Comparison of ENCODE assay signal across 1 cellular context in genomic region chr15:99371180-99372103, GRCh38.
TF ChIP-seq lines count a peak whose summit lies in the region.

No MANE protein-coding gene starts in this region.

TF ChIP-seq in K562, 482 proteins besides CTCF, POLR2A, EP300 and RAD21 (continued from another document):
- TF ChIP-seq CHD7 (IDR thresholded peaks at IDR 0.05; ENCODE audit: low read depth, low read length) (no peak), ARID2 (IDR thresholded peaks at IDR 0.05) (no peak), ETV6 (IDR thresholded peaks at IDR 0.05; ENCODE audit: borderline replicate concordance in 1 of 2, low read depth in 2 of 2, low read length in 1 of 2) (no peak), ETV6 (CRISPR knock-in tag; IDR thresholded peaks at IDR 0.05; ENCODE audit: borderline replicate concordance) (no peak), SMARCC2 (IDR thresholded peaks at IDR 0.05; ENCODE audit: low read depth) (no peak), BMI1 (IDR thresholded peaks at IDR 0.05; ENCODE audit: low read length) (no peak), LEF1 (IDR thresholded peaks at IDR 0.05) (no peak), HLTF (IDR thresholded peaks at IDR 0.05) (no peak), ZC3H8 (IDR thresholded peaks at IDR 0.05) (no peak), ZBTB7A (IDR thresholded peaks at IDR 0.05; ENCODE audit: borderline replicate concordance, control insufficient read depth, low read depth, low read length) (no peak), STAT6 (CRISPR knock-in tag; IDR thresholded peaks at IDR 0.05) (no peak), FOXK1 (CRISPR knock-in tag; IDR thresholded peaks at IDR 0.05; ENCODE audit: borderline replicate concordance) (no peak), RBM14 (IDR thresholded peaks at IDR 0.05; ENCODE audit: borderline replicate concordance, insufficient read depth, low read depth, low read length) (no peak), NFYB (IDR thresholded peaks at IDR 0.05; ENCODE audit: extremely low read depth, insufficient read length) (no peak)
- TF ChIP-seq, protein P1, sequence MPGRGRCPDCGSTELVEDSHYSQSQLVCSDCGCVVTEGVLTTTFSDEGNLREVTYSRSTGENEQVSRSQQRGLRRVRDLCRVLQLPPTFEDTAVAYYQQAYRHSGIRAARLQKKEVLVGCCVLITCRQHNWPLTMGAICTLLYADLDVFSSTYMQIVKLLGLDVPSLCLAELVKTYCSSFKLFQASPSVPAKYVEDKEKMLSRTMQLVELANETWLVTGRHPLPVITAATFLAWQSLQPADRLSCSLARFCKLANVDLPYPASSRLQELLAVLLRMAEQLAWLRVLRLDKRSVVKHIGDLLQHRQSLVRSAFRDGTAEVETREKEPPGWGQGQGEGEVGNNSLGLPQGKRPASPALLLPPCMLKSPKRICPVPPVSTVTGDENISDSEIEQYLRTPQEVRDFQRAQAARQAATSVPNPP (IDR thresholded peaks at IDR 0.05; ENCODE audit: borderline replicate concordance, insufficient read depth, insufficient read length), result no peak
